In genomic region chr15:56496635-56497034, GRCh38 we compare ENCODE assay signal across 8 cellular contexts.
DNase-seq lines count a peak whose midpoint lies in the region; ATAC-seq and TF ChIP-seq lines count a peak whose summit lies in the region.

No MANE protein-coding gene starts in this region.

- H3K27ac ChIP-seq in 22Rv1, result no peak overlapping the region

- ATAC-seq in HG03354 (IDR thresholded peaks at IDR 0.05; ENCODE audit: poor library complexity, severe bottlenecking, unreplicated experiment) (peak; percentile 75), HG03457 (IDR thresholded peaks at IDR 0.05; ENCODE audit: unreplicated experiment) (no peak)

- DNase-seq in GM12865 (ENCODE audit: low read depth) (peak; percentile 80), NCI-H2227 treated with DMSO at 0.1 percent for 48 hours (lab: John Stamatoyannopoulos, UW) (peak; percentile 81), glomerular visceral epithelial cell (ENCODE audit: extremely low spot score) (peak; percentile 65), putamen (ENCODE audit: low spot score) (peak; percentile 34)

- TF ChIP-seq CTCF in 22Rv1 (IDR thresholded peaks at IDR 0.05) (peak; percentile 84), GM12865 (IDR thresholded peaks at IDR 0.05; ENCODE audit: insufficient read depth, low read depth, low read length, missing control alignments) (peak; percentile 62), WI38 (IDR thresholded peaks at IDR 0.05; ENCODE audit: low read depth, low read length) (peak; percentile 37; the same call in 1 of the 2 replicates)

- H3K4me3 ChIP-seq in GM12865 (ENCODE audit: low read depth, low read length) (no peak overlapping the region), WI38 (ENCODE audit: low read depth, low read length) (no peak overlapping the region)
